ENCODE assay signal across 23 cellular contexts in genomic region chr2:81060971-81061370, GRCh38.
"Had no signal": no experiment of that assay in that cellular context is flagged by ENCODE, and none has a peak within 500 bp of the region (broad histone marks: within the 10 kb centered on the region; RNA-seq: fewer than 3 reads in every experiment).

No MANE protein-coding gene starts in this region.

- H3K36me3 ChIP-seq: brain microvascular endothelial cell, gastrocnemius medialis, right lobe of liver, tibial nerve had no signal

- H3K27ac ChIP-seq: brain microvascular endothelial cell, coronary artery, dorsolateral prefrontal cortex, gastrocnemius medialis, right lobe of liver, tibial nerve, VCaP had no signal

- H3K4me1 ChIP-seq: gastrocnemius medialis, right lobe of liver, tibial nerve had no signal

- ATAC-seq: activated T-helper 17 cell treated with anti-CD3 and anti-CD28 coated beads, Interleukin-2, amount 50 U/mL, for 72 hours; gastrocnemius medialis; mucosa of descending colon; natural killer cell treated with Interleukin-12 subunit alpha and Interleukin-12 subunit beta and Interleukin-15 and Interleukin-18, amount 100 ng/mL, for 72 hours; right lobe of liver had no signal

- H3K27me3 ChIP-seq: brain microvascular endothelial cell, gastrocnemius medialis, right lobe of liver, tibial nerve had no signal

- H3K9me3 ChIP-seq: gastrocnemius medialis, right lobe of liver had no signal

- H3K4me3 ChIP-seq: coronary artery, dorsolateral prefrontal cortex, gastrocnemius medialis, mucosa of descending colon, right lobe of liver, tibial nerve had no signal

- DNase-seq: activated CD4-positive, alpha-beta memory T cell treated with anti-CD3 and anti-CD28 coated beads for 36 hours; activated CD4-positive, alpha-beta T cell treated with anti-CD3 and anti-CD28 coated beads, Interleukin-2, amount 10 ng/mL, durations not matched to agents 24 days and 14 days; activated CD8-positive, alpha-beta memory T cell treated with anti-CD3 and anti-CD28 coated beads, Interleukin-2, amount 50 U/mL, for 4 hours; activated gamma-delta T cell treated with Interleukin-2 at 50 U/mL for 16 hours; activated naive CD4-positive, alpha-beta T cell treated with anti-CD3 and anti-CD28 coated beads, Interleukin-2, amount 50 U/mL, for 16 hours; activated T-cell treated with anti-CD3 and anti-CD28 coated beads, Interleukin-2, amount 50 U/mL, for 1 hour; amniotic stem cell; brain microvascular endothelial cell; dorsolateral prefrontal cortex; effector memory CD4-positive, alpha-beta T cell; gastrocnemius medialis; glutamatergic neuron; hippocampal formation; kidney; mucosa of descending colon; right lobe of liver; stimulated activated CD4-positive, alpha-beta T cell treated with anti-CD3 and anti-CD28 coated beads, Interleukin-2, amount 100 ng/mL, for 48 hours; stimulated activated naive CD4-positive, alpha-beta T cell treated with Interleukin-2 at 50 U/mL for 16 hours had no signal
